ENCODE assay signal across 8 cellular contexts in genomic region chr2:223469270-223470057, GRCh38.
A peak's percentile ranks its signal among the peaks of the same experiment; 100 is the strongest.
DNase-seq lines count a peak whose midpoint lies in the region; ATAC-seq lines count a peak whose summit lies in the region.

No MANE protein-coding gene starts in this region.

- no peaks in the 10 kb centered on the region for H3K79me1 ChIP-seq in trophoblast cell (ENCODE audit: low read length)

- H3K4me1 ChIP-seq in trophoblast cell (ENCODE audit: control insufficient read depth in 1 of 2, insufficient read depth in 2 of 2, low read length in 2 of 2) (peaks cover 2% of the 10 kb centered on the region in 2 experiments), HAP-1 (no peaks in the 10 kb centered on the region)

- ATAC-seq in GM21390 (IDR thresholded peaks at IDR 0.05; ENCODE audit: unreplicated experiment): no peak

- peak overlapping the region; percentile 37 for H3K27ac ChIP-seq in trophoblast cell (ENCODE audit: low read depth, low read length)

- H4K91ac ChIP-seq in trophoblast cell (ENCODE audit: low read depth, low read length): no peak overlapping the region

- in situ Hi-C loops in HAP-1 (cut with MboI; ENCODE audit: low sequenced_read_pairs): no loop called here

- no peak overlapping the region for H3K9ac ChIP-seq in trophoblast cell (ENCODE audit: low read length)

- H3K36me3 ChIP-seq in trophoblast cell (ENCODE audit: control insufficient read depth in 1 of 2, insufficient read depth in 2 of 2, low read length in 2 of 2): no peaks in the 10 kb centered on the region
- no peaks in the 10 kb centered on the region for H3K36me3 ChIP-seq in HAP-1 (replicated peaks)

- no peak overlapping the region for H2AFZ ChIP-seq in trophoblast cell (ENCODE audit: insufficient read depth, low read length, poor library complexity)

- H2BK5ac ChIP-seq in trophoblast cell (ENCODE audit: low read depth, low read length, poor library complexity): peak overlapping the region; percentile 69

- H3K14ac ChIP-seq in trophoblast cell (ENCODE audit: low read length): peak overlapping the region; percentile 63

- no peaks in the 10 kb centered on the region for H3K79me2 ChIP-seq in trophoblast cell (ENCODE audit: control insufficient read depth, insufficient read depth, low read length, poor library complexity)

- no peak overlapping the region for H2BK12ac ChIP-seq in trophoblast cell (ENCODE audit: low read length)

- no peak overlapping the region for H3K4ac ChIP-seq in trophoblast cell (ENCODE audit: low read depth, low read length)

- H3K4me2 ChIP-seq in trophoblast cell (ENCODE audit: low read length): no peak overlapping the region

- H2AK5ac ChIP-seq in trophoblast cell (ENCODE audit: low read length): no peak overlapping the region

- no peak overlapping the region for H3K4me3 ChIP-seq in trophoblast cell (ENCODE audit: low read depth, low read length)
- H3K4me3 ChIP-seq in HAP-1: no peak overlapping the region

- H3K23ac ChIP-seq in trophoblast cell (ENCODE audit: low read length): no peak overlapping the region

- no peak overlapping the region for H4K8ac ChIP-seq in trophoblast cell (ENCODE audit: low read depth, low read length)

- peak; percentile 12 for DNase-seq in CD1c-positive myeloid dendritic cell (ENCODE audit: extremely low spot score)
- DNase-seq in RPMI7951 (ENCODE audit: low read depth): peak; percentile 96
- peak; percentile 94 for DNase-seq in foreskin melanocyte
- peak in 1 of 2 donors; percentile 25 for DNase-seq in trophoblast cell
- DNase-seq in NCI-H128 (lab: John Stamatoyannopoulos, UW; ENCODE audit: unreplicated experiment): no peak
- DNase-seq in NCI-H1417 treated with DMSO at 0.1 percent for 48 hours (lab: John Stamatoyannopoulos, UW): no peak
- DNase-seq in HAP-1 (ENCODE audit: low spot score in 2 of 2): no peak

- H3K9me3 ChIP-seq in trophoblast cell (ENCODE audit: insufficient read depth, low read depth, low read length) (no peaks in the 10 kb centered on the region), HAP-1 (no peaks in the 10 kb centered on the region)

- no peak overlapping the region for H3K18ac ChIP-seq in trophoblast cell (ENCODE audit: low read length)

- WGBS in trophoblast cell (ENCODE audit: extremely low coverage, insufficient coverage, insufficient read length): no CpG with 5 or more reads among the region's 6 CpGs

- H4K12ac ChIP-seq in trophoblast cell (ENCODE audit: low read depth, low read length): no peak overlapping the region

- H2BK120ac ChIP-seq in trophoblast cell (ENCODE audit: insufficient read depth, low read length, poor library complexity): peak overlapping the region; percentile 77

- H3K27me3 ChIP-seq in trophoblast cell (ENCODE audit: insufficient read depth, low read length) (no peaks in the 10 kb centered on the region), HAP-1 (ENCODE audit: low read depth) (no peaks in the 10 kb centered on the region)

Comparison
In these comparisons a context has a peak if more than half of its experiments do, and no peak if none do; other contexts are left out.
1. DNase-seq: peak in CD1c-positive myeloid dendritic cell (single experiment), RPMI7951 (single experiment) and foreskin melanocyte (single experiment); none in NCI-H128 (single experiment), NCI-H1417 treated with DMSO at 0.1 percent for 48 hours (single experiment) and HAP-1 (0 of 2).